In the genomic region with DNA sequence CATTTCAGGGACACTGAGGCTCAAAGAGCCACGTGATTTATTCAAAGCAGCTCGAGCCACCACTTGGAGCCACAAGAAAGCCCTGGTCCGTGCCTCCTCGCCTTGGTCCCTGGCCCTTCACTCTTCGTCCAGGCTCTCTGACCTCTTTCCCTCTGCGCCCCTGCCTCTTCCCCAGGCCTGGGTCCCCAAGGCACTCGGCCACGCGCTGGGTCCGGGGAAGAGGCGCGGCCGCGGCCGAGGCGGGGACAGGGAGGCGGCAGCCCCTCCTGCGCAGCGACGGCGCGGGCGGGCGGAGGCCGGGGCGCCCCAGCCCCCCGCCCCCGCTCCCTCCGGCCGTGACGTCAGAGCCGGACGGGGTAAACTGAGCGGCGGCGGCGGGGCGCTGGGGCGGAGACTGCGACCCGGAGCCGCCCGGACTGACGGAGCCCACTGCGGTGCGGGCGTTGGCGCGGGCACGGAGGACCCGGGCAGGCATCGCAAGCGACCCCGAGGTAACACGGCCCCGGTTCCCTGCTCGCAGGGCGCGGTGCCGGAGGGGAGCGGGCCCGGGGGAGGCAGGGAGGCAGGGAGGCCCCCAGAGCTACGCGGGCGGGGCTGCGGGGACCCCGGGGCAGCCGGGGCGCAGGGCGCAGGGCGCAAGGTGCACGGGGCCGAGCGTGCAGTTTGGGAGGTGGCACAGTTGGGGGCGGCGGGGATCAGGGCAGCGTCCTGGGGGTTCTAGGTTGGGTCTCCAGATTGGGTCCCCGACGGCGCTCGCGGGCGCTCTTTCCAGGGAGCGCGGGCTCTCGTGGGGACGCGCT, we compare ENCODE assay signal across 1 cellular context.
A peak's percentile ranks its signal among the peaks of the same experiment; 100 is the strongest.
TF ChIP-seq lines count a peak whose summit lies in the region.

A gene (plus strand): TSS at position 385 of the 800 bp plus-strand sequence. CDS start 580 bp downstream, outside the sequence.

TF ChIP-seq in K562, 482 proteins besides CTCF, POLR2A, EP300 and RAD21:
- TF ChIP-seq FOXA3 (CRISPR knock-in tag; conservative IDR thresholded peaks at IDR 0.05 in 1 of 2, IDR thresholded peaks at IDR 0.05 in 1 of 2) (no peak), ZFX (CRISPR knock-in tag; IDR thresholded peaks at IDR 0.05) (no peak), EHMT2 (IDR thresholded peaks at IDR 0.05) (no peak), STAT5A (IDR thresholded peaks at IDR 0.05; ENCODE audit: borderline replicate concordance, low read length) (no peak), MAZ (CRISPR knock-in tag; conservative IDR thresholded peaks at IDR 0.05 in 1 of 2, IDR thresholded peaks at IDR 0.05 in 1 of 2) (0 out of 4 replicates have a peak, but pooled peaks of 1 of the 2 experiments have one; percentile 18), TBL1XR1 (IDR thresholded peaks at IDR 0.05; ENCODE audit: low read length in 2 of 2) (no peak), HIVEP1 (CRISPR knock-in tag; IDR thresholded peaks at IDR 0.05) (no peak), ZC3H4 (CRISPR knock-in tag; IDR thresholded peaks at IDR 0.05; ENCODE audit: borderline replicate concordance) (no peak), HLTF (IDR thresholded peaks at IDR 0.05) (no peak), SMARCB1 (IDR thresholded peaks at IDR 0.05; ENCODE audit: insufficient read length, low read depth) (no peak), RBM34 (IDR thresholded peaks at IDR 0.05; ENCODE audit: borderline replicate concordance, insufficient read depth, low read length) (no peak), NFE2L1 (tag; IDR thresholded peaks at IDR 0.05; ENCODE audit: borderline replicate concordance, low read depth) (no peak), ZNF507 (tag; conservative IDR thresholded peaks at IDR 0.05) (no peak), TCF3 (CRISPR knock-in tag; IDR thresholded peaks at IDR 0.05) (no peak), PHF8 (IDR thresholded peaks at IDR 0.05; ENCODE audit: borderline replicate concordance, low read length) (no peak), DDX20 (tag; IDR thresholded peaks at IDR 0.05; ENCODE audit: low read depth) (no peak), CSDE1 (IDR thresholded peaks at IDR 0.05) (no peak)
- TF ChIP-seq, protein P1, sequence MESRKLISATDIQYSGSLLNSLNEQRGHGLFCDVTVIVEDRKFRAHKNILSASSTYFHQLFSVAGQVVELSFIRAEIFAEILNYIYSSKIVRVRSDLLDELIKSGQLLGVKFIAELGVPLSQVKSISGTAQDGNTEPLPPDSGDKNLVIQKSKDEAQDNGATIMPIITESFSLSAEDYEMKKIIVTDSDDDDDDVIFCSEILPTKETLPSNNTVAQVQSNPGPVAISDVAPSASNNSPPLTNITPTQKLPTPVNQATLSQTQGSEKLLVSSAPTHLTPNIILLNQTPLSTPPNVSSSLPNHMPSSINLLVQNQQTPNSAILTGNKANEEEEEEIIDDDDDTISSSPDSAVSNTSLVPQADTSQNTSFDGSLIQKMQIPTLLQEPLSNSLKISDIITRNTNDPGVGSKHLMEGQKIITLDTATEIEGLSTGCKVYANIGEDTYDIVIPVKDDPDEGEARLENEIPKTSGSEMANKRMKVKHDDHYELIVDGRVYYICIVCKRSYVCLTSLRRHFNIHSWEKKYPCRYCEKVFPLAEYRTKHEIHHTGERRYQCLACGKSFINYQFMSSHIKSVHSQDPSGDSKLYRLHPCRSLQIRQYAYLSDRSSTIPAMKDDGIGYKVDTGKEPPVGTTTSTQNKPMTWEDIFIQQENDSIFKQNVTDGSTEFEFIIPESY (CRISPR knock-in tag; IDR thresholded peaks at IDR 0.05): no peak
- TF ChIP-seq, protein P2, sequence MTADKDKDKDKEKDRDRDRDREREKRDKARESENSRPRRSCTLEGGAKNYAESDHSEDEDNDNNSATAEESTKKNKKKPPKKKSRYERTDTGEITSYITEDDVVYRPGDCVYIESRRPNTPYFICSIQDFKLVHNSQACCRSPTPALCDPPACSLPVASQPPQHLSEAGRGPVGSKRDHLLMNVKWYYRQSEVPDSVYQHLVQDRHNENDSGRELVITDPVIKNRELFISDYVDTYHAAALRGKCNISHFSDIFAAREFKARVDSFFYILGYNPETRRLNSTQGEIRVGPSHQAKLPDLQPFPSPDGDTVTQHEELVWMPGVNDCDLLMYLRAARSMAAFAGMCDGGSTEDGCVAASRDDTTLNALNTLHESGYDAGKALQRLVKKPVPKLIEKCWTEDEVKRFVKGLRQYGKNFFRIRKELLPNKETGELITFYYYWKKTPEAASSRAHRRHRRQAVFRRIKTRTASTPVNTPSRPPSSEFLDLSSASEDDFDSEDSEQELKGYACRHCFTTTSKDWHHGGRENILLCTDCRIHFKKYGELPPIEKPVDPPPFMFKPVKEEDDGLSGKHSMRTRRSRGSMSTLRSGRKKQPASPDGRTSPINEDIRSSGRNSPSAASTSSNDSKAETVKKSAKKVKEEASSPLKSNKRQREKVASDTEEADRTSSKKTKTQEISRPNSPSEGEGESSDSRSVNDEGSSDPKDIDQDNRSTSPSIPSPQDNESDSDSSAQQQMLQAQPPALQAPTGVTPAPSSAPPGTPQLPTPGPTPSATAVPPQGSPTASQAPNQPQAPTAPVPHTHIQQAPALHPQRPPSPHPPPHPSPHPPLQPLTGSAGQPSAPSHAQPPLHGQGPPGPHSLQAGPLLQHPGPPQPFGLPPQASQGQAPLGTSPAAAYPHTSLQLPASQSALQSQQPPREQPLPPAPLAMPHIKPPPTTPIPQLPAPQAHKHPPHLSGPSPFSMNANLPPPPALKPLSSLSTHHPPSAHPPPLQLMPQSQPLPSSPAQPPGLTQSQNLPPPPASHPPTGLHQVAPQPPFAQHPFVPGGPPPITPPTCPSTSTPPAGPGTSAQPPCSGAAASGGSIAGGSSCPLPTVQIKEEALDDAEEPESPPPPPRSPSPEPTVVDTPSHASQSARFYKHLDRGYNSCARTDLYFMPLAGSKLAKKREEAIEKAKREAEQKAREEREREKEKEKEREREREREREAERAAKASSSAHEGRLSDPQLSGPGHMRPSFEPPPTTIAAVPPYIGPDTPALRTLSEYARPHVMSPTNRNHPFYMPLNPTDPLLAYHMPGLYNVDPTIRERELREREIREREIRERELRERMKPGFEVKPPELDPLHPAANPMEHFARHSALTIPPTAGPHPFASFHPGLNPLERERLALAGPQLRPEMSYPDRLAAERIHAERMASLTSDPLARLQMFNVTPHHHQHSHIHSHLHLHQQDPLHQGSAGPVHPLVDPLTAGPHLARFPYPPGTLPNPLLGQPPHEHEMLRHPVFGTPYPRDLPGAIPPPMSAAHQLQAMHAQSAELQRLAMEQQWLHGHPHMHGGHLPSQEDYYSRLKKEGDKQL (CRISPR knock-in tag; IDR thresholded peaks at IDR 0.05; ENCODE audit: borderline replicate concordance): no peak
- TF ChIP-seq, protein P3, sequence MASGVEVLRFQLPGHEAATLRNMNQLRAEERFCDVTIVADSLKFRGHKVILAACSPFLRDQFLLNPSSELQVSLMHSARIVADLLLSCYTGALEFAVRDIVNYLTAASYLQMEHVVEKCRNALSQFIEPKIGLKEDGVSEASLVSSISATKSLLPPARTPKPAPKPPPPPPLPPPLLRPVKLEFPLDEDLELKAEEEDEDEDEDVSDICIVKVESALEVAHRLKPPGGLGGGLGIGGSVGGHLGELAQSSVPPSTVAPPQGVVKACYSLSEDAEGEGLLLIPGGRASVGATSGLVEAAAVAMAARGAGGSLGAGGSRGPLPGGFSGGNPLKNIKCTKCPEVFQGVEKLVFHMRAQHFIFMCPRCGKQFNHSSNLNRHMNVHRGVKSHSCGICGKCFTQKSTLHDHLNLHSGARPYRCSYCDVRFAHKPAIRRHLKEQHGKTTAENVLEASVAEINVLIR (CRISPR knock-in tag; IDR thresholded peaks at IDR 0.05): peak; percentile 48; the same call in 1 of the 2 replicates
- TF ChIP-seq, protein P4, sequence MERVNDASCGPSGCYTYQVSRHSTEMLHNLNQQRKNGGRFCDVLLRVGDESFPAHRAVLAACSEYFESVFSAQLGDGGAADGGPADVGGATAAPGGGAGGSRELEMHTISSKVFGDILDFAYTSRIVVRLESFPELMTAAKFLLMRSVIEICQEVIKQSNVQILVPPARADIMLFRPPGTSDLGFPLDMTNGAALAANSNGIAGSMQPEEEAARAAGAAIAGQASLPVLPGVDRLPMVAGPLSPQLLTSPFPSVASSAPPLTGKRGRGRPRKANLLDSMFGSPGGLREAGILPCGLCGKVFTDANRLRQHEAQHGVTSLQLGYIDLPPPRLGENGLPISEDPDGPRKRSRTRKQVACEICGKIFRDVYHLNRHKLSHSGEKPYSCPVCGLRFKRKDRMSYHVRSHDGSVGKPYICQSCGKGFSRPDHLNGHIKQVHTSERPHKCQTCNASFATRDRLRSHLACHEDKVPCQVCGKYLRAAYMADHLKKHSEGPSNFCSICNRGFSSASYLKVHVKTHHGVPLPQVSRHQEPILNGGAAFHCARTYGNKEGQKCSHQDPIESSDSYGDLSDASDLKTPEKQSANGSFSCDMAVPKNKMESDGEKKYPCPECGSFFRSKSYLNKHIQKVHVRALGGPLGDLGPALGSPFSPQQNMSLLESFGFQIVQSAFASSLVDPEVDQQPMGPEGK (CRISPR knock-in tag; IDR thresholded peaks at IDR 0.05; ENCODE audit: borderline replicate concordance): no peak
- TF ChIP-seq, protein P5, sequence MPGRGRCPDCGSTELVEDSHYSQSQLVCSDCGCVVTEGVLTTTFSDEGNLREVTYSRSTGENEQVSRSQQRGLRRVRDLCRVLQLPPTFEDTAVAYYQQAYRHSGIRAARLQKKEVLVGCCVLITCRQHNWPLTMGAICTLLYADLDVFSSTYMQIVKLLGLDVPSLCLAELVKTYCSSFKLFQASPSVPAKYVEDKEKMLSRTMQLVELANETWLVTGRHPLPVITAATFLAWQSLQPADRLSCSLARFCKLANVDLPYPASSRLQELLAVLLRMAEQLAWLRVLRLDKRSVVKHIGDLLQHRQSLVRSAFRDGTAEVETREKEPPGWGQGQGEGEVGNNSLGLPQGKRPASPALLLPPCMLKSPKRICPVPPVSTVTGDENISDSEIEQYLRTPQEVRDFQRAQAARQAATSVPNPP (IDR thresholded peaks at IDR 0.05; ENCODE audit: borderline replicate concordance, insufficient read depth, insufficient read length): no peak
- TF ChIP-seq, protein P6, sequence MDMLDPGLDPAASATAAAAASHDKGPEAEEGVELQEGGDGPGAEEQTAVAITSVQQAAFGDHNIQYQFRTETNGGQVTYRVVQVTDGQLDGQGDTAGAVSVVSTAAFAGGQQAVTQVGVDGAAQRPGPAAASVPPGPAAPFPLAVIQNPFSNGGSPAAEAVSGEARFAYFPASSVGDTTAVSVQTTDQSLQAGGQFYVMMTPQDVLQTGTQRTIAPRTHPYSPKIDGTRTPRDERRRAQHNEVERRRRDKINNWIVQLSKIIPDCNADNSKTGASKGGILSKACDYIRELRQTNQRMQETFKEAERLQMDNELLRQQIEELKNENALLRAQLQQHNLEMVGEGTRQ (CRISPR knock-in tag; IDR thresholded peaks at IDR 0.05): 0 out of 2 replicates have a peak, but pooled peaks have one; percentile 9
- TF ChIP-seq, protein P7, sequence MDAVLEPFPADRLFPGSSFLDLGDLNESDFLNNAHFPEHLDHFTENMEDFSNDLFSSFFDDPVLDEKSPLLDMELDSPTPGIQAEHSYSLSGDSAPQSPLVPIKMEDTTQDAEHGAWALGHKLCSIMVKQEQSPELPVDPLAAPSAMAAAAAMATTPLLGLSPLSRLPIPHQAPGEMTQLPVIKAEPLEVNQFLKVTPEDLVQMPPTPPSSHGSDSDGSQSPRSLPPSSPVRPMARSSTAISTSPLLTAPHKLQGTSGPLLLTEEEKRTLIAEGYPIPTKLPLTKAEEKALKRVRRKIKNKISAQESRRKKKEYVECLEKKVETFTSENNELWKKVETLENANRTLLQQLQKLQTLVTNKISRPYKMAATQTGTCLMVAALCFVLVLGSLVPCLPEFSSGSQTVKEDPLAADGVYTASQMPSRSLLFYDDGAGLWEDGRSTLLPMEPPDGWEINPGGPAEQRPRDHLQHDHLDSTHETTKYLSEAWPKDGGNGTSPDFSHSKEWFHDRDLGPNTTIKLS (IDR thresholded peaks at IDR 0.05; ENCODE audit: borderline replicate concordance, low read depth): no peak
- TF ChIP-seq, protein P8, sequence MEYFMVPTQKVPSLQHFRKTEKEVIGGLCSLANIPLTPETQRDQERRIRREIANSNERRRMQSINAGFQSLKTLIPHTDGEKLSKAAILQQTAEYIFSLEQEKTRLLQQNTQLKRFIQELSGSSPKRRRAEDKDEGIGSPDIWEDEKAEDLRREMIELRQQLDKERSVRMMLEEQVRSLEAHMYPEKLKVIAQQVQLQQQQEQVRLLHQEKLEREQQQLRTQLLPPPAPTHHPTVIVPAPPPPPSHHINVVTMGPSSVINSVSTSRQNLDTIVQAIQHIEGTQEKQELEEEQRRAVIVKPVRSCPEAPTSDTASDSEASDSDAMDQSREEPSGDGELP (CRISPR knock-in tag; IDR thresholded peaks at IDR 0.05; ENCODE audit: borderline replicate concordance): no peak
- TF ChIP-seq, protein P9, sequence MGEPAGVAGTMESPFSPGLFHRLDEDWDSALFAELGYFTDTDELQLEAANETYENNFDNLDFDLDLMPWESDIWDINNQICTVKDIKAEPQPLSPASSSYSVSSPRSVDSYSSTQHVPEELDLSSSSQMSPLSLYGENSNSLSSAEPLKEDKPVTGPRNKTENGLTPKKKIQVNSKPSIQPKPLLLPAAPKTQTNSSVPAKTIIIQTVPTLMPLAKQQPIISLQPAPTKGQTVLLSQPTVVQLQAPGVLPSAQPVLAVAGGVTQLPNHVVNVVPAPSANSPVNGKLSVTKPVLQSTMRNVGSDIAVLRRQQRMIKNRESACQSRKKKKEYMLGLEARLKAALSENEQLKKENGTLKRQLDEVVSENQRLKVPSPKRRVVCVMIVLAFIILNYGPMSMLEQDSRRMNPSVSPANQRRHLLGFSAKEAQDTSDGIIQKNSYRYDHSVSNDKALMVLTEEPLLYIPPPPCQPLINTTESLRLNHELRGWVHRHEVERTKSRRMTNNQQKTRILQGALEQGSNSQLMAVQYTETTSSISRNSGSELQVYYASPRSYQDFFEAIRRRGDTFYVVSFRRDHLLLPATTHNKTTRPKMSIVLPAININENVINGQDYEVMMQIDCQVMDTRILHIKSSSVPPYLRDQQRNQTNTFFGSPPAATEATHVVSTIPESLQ (CRISPR knock-in tag; IDR thresholded peaks at IDR 0.05): no peak
- TF ChIP-seq, protein P10, sequence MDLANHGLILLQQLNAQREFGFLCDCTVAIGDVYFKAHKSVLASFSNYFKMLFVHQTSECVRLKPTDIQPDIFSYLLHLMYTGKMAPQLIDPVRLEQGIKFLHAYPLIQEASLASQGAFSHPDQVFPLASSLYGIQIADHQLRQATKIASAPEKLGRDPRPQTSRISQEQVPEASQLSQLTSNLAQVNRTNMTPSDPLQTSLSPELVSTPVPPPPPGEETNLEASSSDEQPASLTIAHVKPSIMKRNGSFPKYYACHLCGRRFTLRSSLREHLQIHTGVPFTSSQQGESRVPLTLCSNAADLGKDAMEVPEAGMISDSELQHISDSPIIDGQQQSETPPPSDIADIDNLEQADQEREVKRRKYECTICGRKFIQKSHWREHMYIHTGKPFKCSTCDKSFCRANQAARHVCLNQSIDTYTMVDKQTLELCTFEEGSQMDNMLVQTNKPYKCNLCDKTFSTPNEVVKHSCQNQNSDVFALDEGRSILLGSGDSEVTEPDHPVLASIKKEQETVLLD (IDR thresholded peaks at IDR 0.05): no peak
